In the genomic region with DNA sequence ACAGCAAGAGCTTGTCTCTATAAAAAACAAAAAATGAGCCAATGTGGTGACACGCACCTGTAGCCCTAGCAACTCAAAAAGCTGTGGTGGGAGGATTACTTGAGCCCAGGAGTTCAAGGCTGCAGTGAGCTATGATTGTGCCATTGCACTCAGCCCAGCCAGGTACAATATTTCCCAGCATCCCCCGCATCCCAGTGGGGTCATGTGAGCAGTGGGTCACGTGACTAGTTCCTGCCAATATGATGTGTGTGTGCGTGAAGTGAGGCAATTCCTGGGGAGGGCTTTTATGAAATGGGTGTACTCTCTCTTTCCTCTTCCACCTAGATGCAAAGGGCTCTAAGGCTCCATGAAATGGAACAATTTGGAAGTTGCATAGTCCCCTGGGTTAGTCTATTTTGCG, we compare ENCODE assay signal across 17 cellular contexts.
DNase-seq lines count a peak whose midpoint lies in the region; ATAC-seq and TF ChIP-seq lines count a peak whose summit lies in the region.
"Had no signal": no experiment of that assay in that cellular context is flagged by ENCODE, and none has a peak within 500 bp of the region (broad histone marks: within the 10 kb centered on the region; RNA-seq: fewer than 3 reads in every experiment).

No MANE protein-coding gene starts in this region.

- intact Hi-C loops in sciatic nerve (cut with DNase I): no loop called here

- ATAC-seq in activated CD8-positive, alpha-beta memory T cell treated with anti-CD3 and anti-CD28 coated beads, Interleukin-2, amount 10 ng/mL, durations not matched to agents 7 days and 5 days: no peak
- no peak for ATAC-seq in sciatic nerve
- ATAC-seq: stimulated activated memory B cell treated with anti-CD40 and anti-IgM and Interleukin-4, amounts not matched to agents 10 μg/mL and 1 μg/mL and 100 μg/mL, for 72 hours had no signal

- H3K27ac Mint-ChIP-seq in activated CD8-positive, alpha-beta memory T cell treated with anti-CD3 and anti-CD28 coated beads, Interleukin-2, amount 10 ng/mL, durations not matched to agents 7 days and 5 days: no peak overlapping the region
- H3K27ac Mint-ChIP-seq: HFFc6; stimulated activated memory B cell treated with anti-CD40 and anti-IgM and Interleukin-4, amounts not matched to agents 10 μg/mL and 1 μg/mL and 100 μg/mL, for 72 hours; T-helper 1 cell treated with Interleukin-12 subunit alpha and Interleukin-12 subunit beta and Interleukin-4 antibody, amounts not matched to agents 30 μg/mL and 1 μg/mL, for 36 hours had no signal

- DNase-seq in activated CD8-positive, alpha-beta memory T cell treated with anti-CD3 and anti-CD28 coated beads, Interleukin-2, amount 10 ng/mL, durations not matched to agents 7 days and 5 days: peak; percentile 26
- no peak for DNase-seq in activated CD8-positive, alpha-beta memory T cell treated with anti-CD3 and anti-CD28 coated beads, Interleukin-2, amount 50 U/mL, for 4 hours
- DNase-seq in SK-N-DZ (ENCODE audit: low spot score) (peak; percentile 17), sciatic nerve (ENCODE audit: low spot score) (peak; percentile 12), islet precursor cell (no peak), NCI-H774 (lab: John Stamatoyannopoulos, UW) (no peak)
- DNase-seq in activated T-cell treated with anti-CD3 and anti-CD28 coated beads, Interleukin-2, amount 50 U/mL, for 48 hours: no peak
- DNase-seq: activated T-cell treated with anti-CD3 and anti-CD28 coated beads for 4 hours, HFFc6, kidney glomerular epithelial cell, NCI-H1105 treated with DMSO at 0.1 percent for 48 hours, PC-9, SHP77 treated with DMSO at 0.1 percent for 48 hours, small intestine had no signal

- no peaks in the 10 kb centered on the region for H3K4me1 Mint-ChIP-seq in activated CD8-positive, alpha-beta memory T cell treated with anti-CD3 and anti-CD28 coated beads, Interleukin-2, amount 10 ng/mL, durations not matched to agents 7 days and 5 days
- H3K4me1 Mint-ChIP-seq: stimulated activated memory B cell treated with anti-CD40 and anti-IgM and Interleukin-4, amounts not matched to agents 10 μg/mL and 1 μg/mL and 100 μg/mL, for 72 hours had no signal

- H3K4me3 Mint-ChIP-seq in activated CD8-positive, alpha-beta memory T cell treated with anti-CD3 and anti-CD28 coated beads, Interleukin-2, amount 10 ng/mL, durations not matched to agents 7 days and 5 days: no peak overlapping the region
- H3K4me3 Mint-ChIP-seq: HFFc6; stimulated activated memory B cell treated with anti-CD40 and anti-IgM and Interleukin-4, amounts not matched to agents 10 μg/mL and 1 μg/mL and 100 μg/mL, for 72 hours; T-helper 1 cell treated with Interleukin-12 subunit alpha and Interleukin-12 subunit beta and Interleukin-4 antibody, amounts not matched to agents 30 μg/mL and 1 μg/mL, for 36 hours had no signal

- no peak for TF ChIP-seq EP300 in Ishikawa (IDR thresholded peaks at IDR 0.05; ENCODE audit: borderline replicate concordance)

- TF ChIP-seq RAD21 in Ishikawa (IDR thresholded peaks at IDR 0.05; ENCODE audit: low read depth): no peak

- H3K9me3 Mint-ChIP-seq in activated CD8-positive, alpha-beta memory T cell treated with anti-CD3 and anti-CD28 coated beads, Interleukin-2, amount 10 ng/mL, durations not matched to agents 7 days and 5 days (ENCODE audit: low read depth): no peaks in the 10 kb centered on the region
- H3K9me3 Mint-ChIP-seq: HFFc6 had no signal

- peaks cover 4% of the 10 kb centered on the region for H3K27me3 Mint-ChIP-seq in activated CD8-positive, alpha-beta memory T cell treated with anti-CD3 and anti-CD28 coated beads, Interleukin-2, amount 10 ng/mL, durations not matched to agents 7 days and 5 days

- no peaks in the 10 kb centered on the region for H3K36me3 Mint-ChIP-seq in activated CD8-positive, alpha-beta memory T cell treated with anti-CD3 and anti-CD28 coated beads, Interleukin-2, amount 10 ng/mL, durations not matched to agents 7 days and 5 days
- H3K36me3 Mint-ChIP-seq: stimulated activated memory B cell treated with anti-CD40 and anti-IgM and Interleukin-4, amounts not matched to agents 10 μg/mL and 1 μg/mL and 100 μg/mL, for 72 hours had no signal

- CTCF ChIA-PET in activated CD8-positive, alpha-beta memory T cell treated with anti-CD3 and anti-CD28 coated beads, Interleukin-2, amount 10 ng/mL, durations not matched to agents 7 days and 5 days (lab: Charles Lee): interaction anchor here (1.1 to 1.6 kb wide), 2 partner anchors 9 to 16 kb away, joined by 3 read pairs; no protein-coding TSS in a partner anchor

TF ChIP-seq in Ishikawa, 13 proteins besides CTCF, POLR2A, EP300 and RAD21:
- TF ChIP-seq, protein P1, sequence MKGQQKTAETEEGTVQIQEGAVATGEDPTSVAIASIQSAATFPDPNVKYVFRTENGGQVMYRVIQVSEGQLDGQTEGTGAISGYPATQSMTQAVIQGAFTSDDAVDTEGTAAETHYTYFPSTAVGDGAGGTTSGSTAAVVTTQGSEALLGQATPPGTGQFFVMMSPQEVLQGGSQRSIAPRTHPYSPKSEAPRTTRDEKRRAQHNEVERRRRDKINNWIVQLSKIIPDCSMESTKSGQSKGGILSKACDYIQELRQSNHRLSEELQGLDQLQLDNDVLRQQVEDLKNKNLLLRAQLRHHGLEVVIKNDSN (IDR thresholded peaks at IDR 0.05): peak; percentile 93
- TF ChIP-seq NFIC (IDR thresholded peaks at IDR 0.05): no peak

Comparison
In these comparisons a context has a peak if more than half of its experiments do, and no peak if none do; other contexts are left out.
1. DNase-seq: peak in activated CD8-positive, alpha-beta memory T cell treated with anti-CD3 and anti-CD28 coated beads, Interleukin-2, amount 10 ng/mL, durations not matched to agents 7 days and 5 days (single experiment), SK-N-DZ (single experiment) and sciatic nerve (single experiment); none in activated CD8-positive, alpha-beta memory T cell treated with anti-CD3 and anti-CD28 coated beads, Interleukin-2, amount 50 U/mL, for 4 hours (single experiment), islet precursor cell (single experiment), NCI-H774 (single experiment) and activated T-cell treated with anti-CD3 and anti-CD28 coated beads, Interleukin-2, amount 50 U/mL, for 48 hours (0 of 2).